Comparison of ENCODE assay signal across 1 cellular context in the genomic region with DNA sequence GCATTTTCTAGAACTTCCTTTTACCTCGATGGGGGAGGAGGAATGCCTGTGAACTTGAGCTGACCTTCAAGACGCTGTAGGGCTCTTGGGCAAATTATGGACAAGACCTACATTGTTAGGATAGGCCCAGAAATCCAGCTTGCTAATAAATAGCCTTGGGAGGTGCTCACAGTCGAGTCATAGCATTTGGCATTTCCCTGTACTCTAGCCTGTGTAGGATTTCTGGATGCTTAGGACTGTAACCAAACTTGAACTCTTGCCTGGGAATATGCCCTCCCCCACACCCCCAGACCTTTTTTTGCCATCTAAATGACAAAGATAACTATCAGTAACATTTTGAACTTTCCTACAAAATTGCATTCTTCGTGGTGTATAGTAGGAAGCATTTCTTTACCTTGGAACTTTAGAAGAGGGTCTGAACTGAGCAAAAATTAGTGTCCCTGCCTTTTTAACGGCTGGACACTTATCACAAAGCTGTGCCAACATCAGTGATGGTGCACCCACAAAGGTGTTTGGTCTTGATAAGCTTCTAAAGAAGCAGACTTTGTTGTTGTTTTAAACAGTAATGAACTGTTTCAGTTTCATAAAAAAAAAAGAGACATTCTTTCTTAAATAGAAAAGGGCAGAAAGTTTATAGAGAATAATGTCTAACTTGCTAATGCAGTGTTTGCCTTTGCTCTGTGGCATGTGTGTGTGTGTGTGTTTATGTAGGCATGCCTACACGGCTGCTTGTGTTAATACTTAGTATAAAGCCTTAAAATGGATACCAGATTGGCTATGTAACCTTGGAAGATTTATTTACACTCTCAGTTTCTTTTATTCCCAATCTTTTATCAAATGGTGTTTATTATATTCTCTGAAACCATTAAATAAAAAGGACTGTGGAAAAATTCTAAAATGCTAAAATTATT.
TF ChIP-seq lines count a peak whose summit lies in the region.

No MANE protein-coding gene starts in this region.

TF ChIP-seq in HepG2, 621 proteins besides CTCF, POLR2A, EP300 and RAD21 (continued from another document):
- TF ChIP-seq ZNF142 (CRISPR knock-in tag; IDR thresholded peaks at IDR 0.05) = no peak
- TF ChIP-seq SMC3 (IDR thresholded peaks at IDR 0.05; ENCODE audit: low read length) = no peak
- no peak for TF ChIP-seq ZNF691 (CRISPR knock-in tag; IDR thresholded peaks at IDR 0.05; ENCODE audit: borderline replicate concordance, low read depth)
- no peak for TF ChIP-seq ZNF101 (CRISPR knock-in tag; IDR thresholded peaks at IDR 0.05; ENCODE audit: borderline replicate concordance, low read depth)
